Comparison of ENCODE assay signal across 8 cellular contexts in genomic region chr4:6909970-6910339, GRCh38. TPM values are rescaled to one million over a fixed set of nuclear protein-coding genes. Genes with fewer than 3 reads are reported as not detected.
DNase-seq lines count a peak whose midpoint lies in the region; ATAC-seq lines count a peak whose summit lies in the region.

No MANE protein-coding gene starts in this region.

- H3K4me3 Mint-ChIP-seq in CD4-positive, CD25-positive, alpha-beta regulatory T cell = peak overlapping the region in 3 of 4 donors; percentile 90 to 98 (median 93)

- H3K4me3 ChIP-seq in CD4-positive, CD25-positive, alpha-beta regulatory T cell (ENCODE audit: low read depth, low read length) = peak overlapping the region; percentile 80
- peak overlapping the region; percentile 98 for H3K4me3 ChIP-seq in skeletal muscle satellite cell (ENCODE audit: low read length)

- H3K4me2 ChIP-seq in skeletal muscle satellite cell (ENCODE audit: low read length) = peak overlapping the region; percentile 90

- H3K27me3 ChIP-seq in CD4-positive, CD25-positive, alpha-beta regulatory T cell (ENCODE audit: control insufficient read depth, insufficient read depth, low read length) = no peaks in the 10 kb centered on the region
- peaks cover 21% of the 10 kb centered on the region for H3K27me3 ChIP-seq in skeletal muscle satellite cell (ENCODE audit: control insufficient read depth, insufficient read depth, low read length)

- ATAC-seq in CD4-positive, CD25-positive, alpha-beta regulatory T cell (ENCODE audit: low read depth in 2 of 2) = no peak
- ATAC-seq in GM19452 (IDR thresholded peaks at IDR 0.05; ENCODE audit: unreplicated experiment) (peak; percentile 41), HG03460 (IDR thresholded peaks at IDR 0.05; ENCODE audit: unreplicated experiment) (peak; percentile 32), left cardiac atrium (peak; percentile 0 to 27)

- DNase-seq in CD4-positive, CD25-positive, alpha-beta regulatory T cell = no peak
- DNase-seq in activated T-helper 1 cell treated with Interleukin-2 at 50 U/mL for 16 hours (ENCODE audit: low read depth) (peak; percentile 20), left cardiac atrium (peak; percentile 52), NCI-H2171 (lab: John Stamatoyannopoulos, UW) (no peak)
- DNase-seq in central memory CD4-positive, alpha-beta T cell = no peak

- H3K4me1 ChIP-seq in CD4-positive, CD25-positive, alpha-beta regulatory T cell (ENCODE audit: control insufficient read depth, insufficient read depth, low read length, poor library complexity, severe bottlenecking) = peaks cover 63% of the 10 kb centered on the region
- H3K4me1 ChIP-seq in skeletal muscle satellite cell (ENCODE audit: control insufficient read depth, insufficient read depth, low read length) = peaks cover 11% of the 10 kb centered on the region

- H3K4me1 Mint-ChIP-seq in CD4-positive, CD25-positive, alpha-beta regulatory T cell = peaks cover 21 to 64% (median 50%) of the 10 kb centered on the region in 4 donors

- H3K27me3 Mint-ChIP-seq in CD4-positive, CD25-positive, alpha-beta regulatory T cell = peaks cover 5% of the 10 kb centered on the region

- peak overlapping the region; percentile 100 for H3K9ac ChIP-seq in skeletal muscle satellite cell (ENCODE audit: low read depth, low read length)

- H3K36me3 ChIP-seq in CD4-positive, CD25-positive, alpha-beta regulatory T cell (ENCODE audit: control insufficient read depth, insufficient read depth, low read length) = no peaks in the 10 kb centered on the region
- H3K36me3 ChIP-seq in skeletal muscle satellite cell (ENCODE audit: insufficient read depth, low read length) = no peaks in the 10 kb centered on the region

- intact Hi-C loops in left cardiac atrium (cut with DNase I) = loop anchor here in 1 of 2 donors (2.0 to 5.0 kb wide), 2 partner anchors 77 to 162 kb away; no protein-coding TSS in a partner anchor

- no peaks in the 10 kb centered on the region for H3K9me3 ChIP-seq in CD4-positive, CD25-positive, alpha-beta regulatory T cell (ENCODE audit: control insufficient read depth in 2 of 2, low read length in 2 of 2)
- no peaks in the 10 kb centered on the region for H3K9me3 ChIP-seq in skeletal muscle satellite cell (replicated peaks; ENCODE audit: low read length)

- no peaks in the 10 kb centered on the region for H3K36me3 Mint-ChIP-seq in CD4-positive, CD25-positive, alpha-beta regulatory T cell

- H3K27ac ChIP-seq in CD4-positive, CD25-positive, alpha-beta regulatory T cell (ENCODE audit: insufficient read depth, low read length, poor library complexity, severe bottlenecking) = peak overlapping the region; percentile 94

- H3K27ac Mint-ChIP-seq in CD4-positive, CD25-positive, alpha-beta regulatory T cell = peak overlapping the region; percentile 77 to 85 (median 82)

- H3K9me3 Mint-ChIP-seq in CD4-positive, CD25-positive, alpha-beta regulatory T cell = peaks cover 0 to 4% (median 0%) of the 10 kb centered on the region in 7 donors

RNA-seq across cellular contexts. Expression of gene TBC1D14, which starts 0.3 kb away (rescaled TPM):
- total RNA-seq in CD4-positive, CD25-positive, alpha-beta regulatory T cell = 67.7 TPM
- polyA plus RNA-seq in CD4-positive, CD25-positive, alpha-beta regulatory T cell = 10 to 100 TPM; 46.6 to 63.0 (median 52.0) TPM
- 10 to 100 TPM; 34.7 to 35.9 TPM for total RNA-seq in left cardiac atrium
- 24.3 and 25.8 TPM in 2 replicates for total RNA-seq in skeletal muscle satellite cell (2012; rRNA removed)

Comparison
In these comparisons a context has a peak if more than half of its experiments do, and no peak if none do; other contexts are left out.
1. ATAC-seq: peak in GM19452 (single experiment), HG03460 (single experiment) and left cardiac atrium (2 of 2); none in CD4-positive, CD25-positive, alpha-beta regulatory T cell (0 of 2).
2. DNase-seq: peak in activated T-helper 1 cell treated with Interleukin-2 at 50 U/mL for 16 hours (single experiment) and left cardiac atrium (single experiment); none in CD4-positive, CD25-positive, alpha-beta regulatory T cell (0 of 3), NCI-H2171 (single experiment) and central memory CD4-positive, alpha-beta T cell (single experiment).